In genomic region chr13:112828756-112829155, GRCh38 we compare ENCODE assay signal across 18 cellular contexts.
DNase-seq lines count a peak whose midpoint lies in the region; ATAC-seq, FAIRE-seq and TF ChIP-seq lines count a peak whose summit lies in the region.
"Had no signal": no experiment of that assay in that cellular context is flagged by ENCODE, and none has a peak within 500 bp of the region (broad histone marks: within the 10 kb centered on the region; RNA-seq: fewer than 3 reads in every experiment).

No MANE protein-coding gene starts in this region.

- no peak for TF ChIP-seq EP300 in HepG2 (IDR thresholded peaks at IDR 0.05; ENCODE audit: low read depth in 2 of 2, low read length in 2 of 2)
- no peak for TF ChIP-seq EP300 in HepG2 (CRISPR knock-in tag; IDR thresholded peaks at IDR 0.05; ENCODE audit: borderline replicate concordance)

- H3K4me2 ChIP-seq in HepG2 (ENCODE audit: low read depth, low read length) (no peak overlapping the region), trophoblast cell (ENCODE audit: low read length) (no peak overlapping the region)

- no peak overlapping the region for H3K27ac Mint-ChIP-seq in CD8-positive, alpha-beta T cell
- H3K27ac Mint-ChIP-seq: HFFc6 had no signal

- H4K91ac ChIP-seq in trophoblast cell (ENCODE audit: low read depth, low read length), result no peak overlapping the region

- peaks cover 44 to 97% of the 10 kb centered on the region in 2 experiments for H3K36me3 ChIP-seq in HepG2 (replicated peaks in 1 of 2; ENCODE audit: control insufficient read depth in 1 of 2, insufficient read depth in 2 of 2, low read length in 2 of 2)
- peaks cover 6 to 60% (median 28%) of the 10 kb centered on the region in 4 donors for H3K36me3 ChIP-seq in right lobe of liver
- peaks cover 19% of the 10 kb centered on the region for H3K36me3 ChIP-seq in bronchial epithelial cell (ENCODE audit: control insufficient read depth, insufficient read depth, low read length)
- peaks cover 55 to 65% of the 10 kb centered on the region in 2 experiments for H3K36me3 ChIP-seq in trophoblast cell (ENCODE audit: control insufficient read depth in 1 of 2, insufficient read depth in 2 of 2, low read length in 2 of 2)
- H3K36me3 ChIP-seq in CD8-positive, alpha-beta T cell (ENCODE audit: insufficient read depth, low read length), result peaks cover 11% of the 10 kb centered on the region

- no peaks in the 10 kb centered on the region for H3K79me2 ChIP-seq in HepG2 (ENCODE audit: insufficient read depth, low read length)
- no peaks in the 10 kb centered on the region for H3K79me2 ChIP-seq in trophoblast cell (ENCODE audit: control insufficient read depth, insufficient read depth, low read length, poor library complexity)

- intact Hi-C loops in HepG2 (cut with micrococcal nuclease; ENCODE audit: unreplicated experiment) (no loop called here), right lobe of liver (cut with DNase I) (no loop called here)
- intact Hi-C loops in CD8-positive, alpha-beta T cell (cut with DNase I, micrococcal nuclease), result no loop called here

- no peak overlapping the region for H3K14ac ChIP-seq in trophoblast cell (ENCODE audit: low read length)

- no peak overlapping the region for H3K18ac ChIP-seq in trophoblast cell (ENCODE audit: low read length)

- peaks cover 81% of the 10 kb centered on the region for H3K36me3 Mint-ChIP-seq in CD8-positive, alpha-beta T cell

- H3K4ac ChIP-seq in trophoblast cell (ENCODE audit: low read depth, low read length), result no peak overlapping the region

- TF ChIP-seq CTCF in HepG2 (CRISPR knock-in tag; IDR thresholded peaks at IDR 0.05), result no peak
- no peak for TF ChIP-seq CTCF in right lobe of liver (IDR thresholded peaks at IDR 0.05)
- TF ChIP-seq CTCF in bronchial epithelial cell (IDR thresholded peaks at IDR 0.05; ENCODE audit: insufficient read depth, low read length, severe bottlenecking), result no peak
- TF ChIP-seq CTCF in CD8-positive, alpha-beta T cell (IDR thresholded peaks at IDR 0.05), result no peak

- WGBS in HepG2 (ENCODE audit: low lambda C conversion rate), result 98% methylated on average over 12 of the region's 15 CpGs
- WGBS in right lobe of liver (ENCODE audit: insufficient coverage, low coverage, low lambda C conversion rate, missing lambda C conversion rate), result 100% methylated on average over 4 of the region's 15 CpGs
- no CpG with 5 or more reads among the region's 15 CpGs for WGBS in trophoblast cell (ENCODE audit: extremely low coverage, insufficient coverage, insufficient read length)

- H2AK5ac ChIP-seq in trophoblast cell (ENCODE audit: low read length), result no peak overlapping the region

- CTCF ChIA-PET in HepG2 (lab: Yijun Ruan, JAX; ENCODE audit: low intra/inter-chr PET ratio, low total read pairs), result no interaction called here
- CTCF ChIA-PET in CD8-positive, alpha-beta T cell (lab: Charles Lee), result no interaction called here

- H3K27me3 Mint-ChIP-seq in CD8-positive, alpha-beta T cell (ENCODE audit: low read depth), result no peaks in the 10 kb centered on the region
- H3K27me3 Mint-ChIP-seq: CD4-positive, CD25-positive, alpha-beta regulatory T cell had no signal

- FAIRE-seq in HepG2 (lab: Jason Lieb, UNC) (no peak), bronchial epithelial cell (lab: Jason Lieb, UNC) (peak; percentile 83)
- FAIRE-seq: A204.1 had no signal

- no peak overlapping the region for H2BK120ac ChIP-seq in trophoblast cell (ENCODE audit: insufficient read depth, low read length, poor library complexity)

- H2BK12ac ChIP-seq in trophoblast cell (ENCODE audit: low read length), result no peak overlapping the region

- H4K12ac ChIP-seq in trophoblast cell (ENCODE audit: low read depth, low read length), result no peak overlapping the region

- no peaks in the 10 kb centered on the region for H4K20me1 ChIP-seq in HepG2 (ENCODE audit: insufficient read depth, low read length)

- DNase-seq in HepG2 (ENCODE audit: low spot score), result no peak
- no peak for DNase-seq in right lobe of liver
- DNase-seq in bronchial epithelial cell (ENCODE audit: low read depth), result no peak
- DNase-seq in trophoblast cell, result no peak
- no peak for DNase-seq in SIG-M5 treated with dmso at 0.1 percent for 504 hours (lab: John Stamatoyannopoulos, UW; ENCODE audit: unreplicated experiment)
- no peak for DNase-seq in CD8-positive, alpha-beta T cell
- DNase-seq: ACHN; BE2C; CD4-positive, CD25-positive, alpha-beta regulatory T cell; DMS153; DMS79; GF-D8; GOT3; H7; HFFc6 had no signal

- H3K4me1 ChIP-seq in HepG2 (ENCODE audit: insufficient read depth, low read length), result no peaks in the 10 kb centered on the region
- H3K4me1 ChIP-seq in right lobe of liver, result no peaks in the 10 kb centered on the region
- H3K4me1 ChIP-seq in trophoblast cell (ENCODE audit: control insufficient read depth in 1 of 2, insufficient read depth in 2 of 2, low read length in 2 of 2), result no peaks in the 10 kb centered on the region
- H3K4me1 ChIP-seq in CD8-positive, alpha-beta T cell (ENCODE audit: insufficient read depth, low read length), result no peaks in the 10 kb centered on the region
- H3K4me1 ChIP-seq: BE2C had no signal

- H3K9me3 ChIP-seq in HepG2 (ENCODE audit: low read length) (no peaks in the 10 kb centered on the region), right lobe of liver (no peaks in the 10 kb centered on the region), trophoblast cell (ENCODE audit: insufficient read depth, low read depth, low read length) (peaks cover 5% of the 10 kb centered on the region)
- H3K9me3 ChIP-seq in CD8-positive, alpha-beta T cell (ENCODE audit: low read length), result no peaks in the 10 kb centered on the region
- H3K9me3 ChIP-seq: BE2C had no signal

- H4K8ac ChIP-seq in trophoblast cell (ENCODE audit: low read depth, low read length), result no peak overlapping the region

- H3K4me1 Mint-ChIP-seq in CD8-positive, alpha-beta T cell (ENCODE audit: low read depth), result no peaks in the 10 kb centered on the region
- H3K4me1 Mint-ChIP-seq: CD4-positive, CD25-positive, alpha-beta regulatory T cell had no signal

- H3K9ac ChIP-seq in HepG2 (ENCODE audit: insufficient read depth, low read depth, low read length) (no peak overlapping the region), trophoblast cell (ENCODE audit: low read length) (peak overlapping the region; percentile 34)

- TF ChIP-seq RAD21 in HepG2 (CRISPR knock-in tag; IDR thresholded peaks at IDR 0.05), result no peak

- POLR2A ChIA-PET in HepG2 (lab: Yijun Ruan, JAX), result no interaction called here
- POLR2A ChIA-PET in CD8-positive, alpha-beta T cell (lab: Charles Lee), result no interaction called here

- H3K4me3 Mint-ChIP-seq in CD8-positive, alpha-beta T cell, result no peak overlapping the region
- H3K4me3 Mint-ChIP-seq: CD4-positive, CD25-positive, alpha-beta regulatory T cell; HFFc6 had no signal

- H3K9me3 Mint-ChIP-seq in CD8-positive, alpha-beta T cell, result no peaks in the 10 kb centered on the region
- H3K9me3 Mint-ChIP-seq: CD4-positive, CD25-positive, alpha-beta regulatory T cell had no signal

- no TSS peak for BruUV-seq in HepG2 (replicated peaks; lab: Mats Ljungman, UMichigan)

- H2AFZ ChIP-seq in HepG2 (ENCODE audit: low read length) (no peak overlapping the region), trophoblast cell (ENCODE audit: insufficient read depth, low read length, poor library complexity) (no peak overlapping the region)

- no peak overlapping the region for H3K27ac ChIP-seq in HepG2 (ENCODE audit: extremely low read length, insufficient read depth, low read length)
- H3K27ac ChIP-seq in right lobe of liver, result no peak overlapping the region
- H3K27ac ChIP-seq in trophoblast cell (ENCODE audit: low read depth, low read length), result no peak overlapping the region
- no peak overlapping the region for H3K27ac ChIP-seq in CD8-positive, alpha-beta T cell (ENCODE audit: low read depth, low read length)

- H2BK5ac ChIP-seq in trophoblast cell (ENCODE audit: low read depth, low read length, poor library complexity), result no peak overlapping the region

- in situ Hi-C loops in HepG2 (cut with HindIII; ENCODE audit: extremely low pct_ligation_motif_present, low pct_unique_long_range_greater_than_20kb), result no loop called here

- H3K27me3 ChIP-seq in HepG2 (ENCODE audit: control insufficient read depth in 1 of 2, insufficient read depth in 2 of 2, low read length in 2 of 2), result no peaks in the 10 kb centered on the region
- no peaks in the 10 kb centered on the region for H3K27me3 ChIP-seq in right lobe of liver
- H3K27me3 ChIP-seq in bronchial epithelial cell (ENCODE audit: control insufficient read depth, insufficient read depth, low read length), result no peaks in the 10 kb centered on the region
- no peaks in the 10 kb centered on the region for H3K27me3 ChIP-seq in trophoblast cell (ENCODE audit: insufficient read depth, low read length)
- H3K27me3 ChIP-seq in CD8-positive, alpha-beta T cell (ENCODE audit: insufficient read depth, low read length), result no peaks in the 10 kb centered on the region
- H3K27me3 ChIP-seq: BE2C had no signal

- TF ChIP-seq POLR2A in HepG2 (IDR thresholded peaks at IDR 0.05; ENCODE audit: insufficient read depth in 1 of 2, low read depth in 2 of 2, low read length in 2 of 2) (no peak), right lobe of liver (IDR thresholded peaks at IDR 0.05) (no peak)

- H3K4me3 ChIP-seq in HepG2 (replicated peaks in 1 of 3; ENCODE audit: insufficient read depth in 1 of 3, low read depth in 2 of 3, low read length in 3 of 3) (no peak overlapping the region), right lobe of liver (no peak overlapping the region), bronchial epithelial cell (ENCODE audit: low read depth, low read length) (no peak overlapping the region), trophoblast cell (ENCODE audit: low read depth, low read length) (no peak overlapping the region)
- no peak overlapping the region for H3K4me3 ChIP-seq in CD8-positive, alpha-beta T cell (ENCODE audit: low read depth, low read length)

- H3K23ac ChIP-seq in trophoblast cell (ENCODE audit: low read length), result no peak overlapping the region

- no peaks in the 10 kb centered on the region for H3K79me1 ChIP-seq in trophoblast cell (ENCODE audit: low read length)

- ATAC-seq in HepG2, result no peak
- no peak for ATAC-seq in right lobe of liver
- ATAC-seq in HG02973 (IDR thresholded peaks at IDR 0.05; ENCODE audit: unreplicated experiment), result no peak
- no peak for ATAC-seq in CD8-positive, alpha-beta T cell
- ATAC-seq: HCT116 had no signal

TF ChIP-seq in HepG2, 621 proteins besides CTCF, POLR2A, EP300 and RAD21:
- TF ChIP-seq RBM22 (optimal IDR thresholded peaks at IDR 0.05; ENCODE audit: low read length), result peak; percentile 45
- TF ChIP-seq KDM1A (CRISPR knock-in tag; IDR thresholded peaks at IDR 0.05), result no peak
- TF ChIP-seq ZNF343 (CRISPR knock-in tag; IDR thresholded peaks at IDR 0.05), result no peak
